In genomic region chr2:222796413-222797103, GRCh38 we compare ENCODE assay signal across 1 cellular context.
TF ChIP-seq lines count a peak whose summit lies in the region.

No MANE protein-coding gene starts in this region.

TF ChIP-seq in HepG2, 621 proteins besides CTCF, POLR2A, EP300 and RAD21 (continued from another document and continues in another):
- TF ChIP-seq, protein P1, sequence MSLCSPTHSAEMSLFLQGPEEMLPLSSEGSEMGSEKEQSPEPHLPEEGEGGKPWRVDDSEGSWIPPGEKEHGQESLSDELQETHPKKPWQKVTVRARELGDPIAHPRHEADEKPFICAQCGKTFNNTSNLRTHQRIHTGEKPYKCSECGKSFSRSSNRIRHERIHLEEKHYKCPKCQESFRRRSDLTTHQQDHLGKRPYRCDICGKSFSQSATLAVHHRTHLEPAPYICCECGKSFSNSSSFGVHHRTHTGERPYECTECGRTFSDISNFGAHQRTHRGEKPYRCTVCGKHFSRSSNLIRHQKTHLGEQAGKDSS (CRISPR knock-in tag; IDR thresholded peaks at IDR 0.05; ENCODE audit: borderline replicate concordance, low read depth), result peak; percentile 84; the same call in 1 of the 2 replicates
- no peak for TF ChIP-seq NCOA5 (CRISPR knock-in tag; IDR thresholded peaks at IDR 0.05)
- TF ChIP-seq ADNP (CRISPR knock-in tag; IDR thresholded peaks at IDR 0.05), result no peak
- TF ChIP-seq TRAFD1 (CRISPR knock-in tag; IDR thresholded peaks at IDR 0.05; ENCODE audit: borderline replicate concordance), result no peak
- TF ChIP-seq HMGA1 (CRISPR knock-in tag; conservative IDR thresholded peaks at IDR 0.05), result no peak
- TF ChIP-seq, protein P2, sequence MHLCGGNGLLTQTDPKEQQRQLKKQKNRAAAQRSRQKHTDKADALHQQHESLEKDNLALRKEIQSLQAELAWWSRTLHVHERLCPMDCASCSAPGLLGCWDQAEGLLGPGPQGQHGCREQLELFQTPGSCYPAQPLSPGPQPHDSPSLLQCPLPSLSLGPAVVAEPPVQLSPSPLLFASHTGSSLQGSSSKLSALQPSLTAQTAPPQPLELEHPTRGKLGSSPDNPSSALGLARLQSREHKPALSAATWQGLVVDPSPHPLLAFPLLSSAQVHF (CRISPR knock-in tag; IDR thresholded peaks at IDR 0.05), result no peak
- no peak for TF ChIP-seq ZNF34 (CRISPR knock-in tag; IDR thresholded peaks at IDR 0.05; ENCODE audit: borderline replicate concordance)
- TF ChIP-seq, protein P3, sequence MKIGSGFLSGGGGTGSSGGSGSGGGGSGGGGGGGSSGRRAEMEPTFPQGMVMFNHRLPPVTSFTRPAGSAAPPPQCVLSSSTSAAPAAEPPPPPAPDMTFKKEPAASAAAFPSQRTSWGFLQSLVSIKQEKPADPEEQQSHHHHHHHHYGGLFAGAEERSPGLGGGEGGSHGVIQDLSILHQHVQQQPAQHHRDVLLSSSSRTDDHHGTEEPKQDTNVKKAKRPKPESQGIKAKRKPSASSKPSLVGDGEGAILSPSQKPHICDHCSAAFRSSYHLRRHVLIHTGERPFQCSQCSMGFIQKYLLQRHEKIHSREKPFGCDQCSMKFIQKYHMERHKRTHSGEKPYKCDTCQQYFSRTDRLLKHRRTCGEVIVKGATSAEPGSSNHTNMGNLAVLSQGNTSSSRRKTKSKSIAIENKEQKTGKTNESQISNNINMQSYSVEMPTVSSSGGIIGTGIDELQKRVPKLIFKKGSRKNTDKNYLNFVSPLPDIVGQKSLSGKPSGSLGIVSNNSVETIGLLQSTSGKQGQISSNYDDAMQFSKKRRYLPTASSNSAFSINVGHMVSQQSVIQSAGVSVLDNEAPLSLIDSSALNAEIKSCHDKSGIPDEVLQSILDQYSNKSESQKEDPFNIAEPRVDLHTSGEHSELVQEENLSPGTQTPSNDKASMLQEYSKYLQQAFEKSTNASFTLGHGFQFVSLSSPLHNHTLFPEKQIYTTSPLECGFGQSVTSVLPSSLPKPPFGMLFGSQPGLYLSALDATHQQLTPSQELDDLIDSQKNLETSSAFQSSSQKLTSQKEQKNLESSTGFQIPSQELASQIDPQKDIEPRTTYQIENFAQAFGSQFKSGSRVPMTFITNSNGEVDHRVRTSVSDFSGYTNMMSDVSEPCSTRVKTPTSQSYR (CRISPR knock-in tag; IDR thresholded peaks at IDR 0.05; ENCODE audit: borderline replicate concordance), result peak; percentile 86; the same call in 1 of the 2 replicates
- TF ChIP-seq AKAP8 (CRISPR knock-in tag; IDR thresholded peaks at IDR 0.05), result peak; percentile 80
- TF ChIP-seq ZNF704 (CRISPR knock-in tag; IDR thresholded peaks at IDR 0.05; ENCODE audit: borderline replicate concordance), result no peak
- TF ChIP-seq, protein P4, sequence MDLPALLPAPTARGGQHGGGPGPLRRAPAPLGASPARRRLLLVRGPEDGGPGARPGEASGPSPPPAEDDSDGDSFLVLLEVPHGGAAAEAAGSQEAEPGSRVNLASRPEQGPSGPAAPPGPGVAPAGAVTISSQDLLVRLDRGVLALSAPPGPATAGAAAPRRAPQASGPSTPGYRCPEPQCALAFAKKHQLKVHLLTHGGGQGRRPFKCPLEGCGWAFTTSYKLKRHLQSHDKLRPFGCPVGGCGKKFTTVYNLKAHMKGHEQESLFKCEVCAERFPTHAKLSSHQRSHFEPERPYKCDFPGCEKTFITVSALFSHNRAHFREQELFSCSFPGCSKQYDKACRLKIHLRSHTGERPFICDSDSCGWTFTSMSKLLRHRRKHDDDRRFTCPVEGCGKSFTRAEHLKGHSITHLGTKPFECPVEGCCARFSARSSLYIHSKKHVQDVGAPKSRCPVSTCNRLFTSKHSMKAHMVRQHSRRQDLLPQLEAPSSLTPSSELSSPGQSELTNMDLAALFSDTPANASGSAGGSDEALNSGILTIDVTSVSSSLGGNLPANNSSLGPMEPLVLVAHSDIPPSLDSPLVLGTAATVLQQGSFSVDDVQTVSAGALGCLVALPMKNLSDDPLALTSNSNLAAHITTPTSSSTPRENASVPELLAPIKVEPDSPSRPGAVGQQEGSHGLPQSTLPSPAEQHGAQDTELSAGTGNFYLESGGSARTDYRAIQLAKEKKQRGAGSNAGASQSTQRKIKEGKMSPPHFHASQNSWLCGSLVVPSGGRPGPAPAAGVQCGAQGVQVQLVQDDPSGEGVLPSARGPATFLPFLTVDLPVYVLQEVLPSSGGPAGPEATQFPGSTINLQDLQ (CRISPR knock-in tag; IDR thresholded peaks at IDR 0.05), result no peak
- TF ChIP-seq SP2 (CRISPR knock-in tag; IDR thresholded peaks at IDR 0.05), result no peak
- TF ChIP-seq KLF15 (CRISPR knock-in tag; IDR thresholded peaks at IDR 0.05; ENCODE audit: borderline replicate concordance), result no peak
- peak; percentile 95 for TF ChIP-seq DPF2 (CRISPR knock-in tag; IDR thresholded peaks at IDR 0.05; ENCODE audit: borderline replicate concordance, low read depth)
- peak; percentile 97 for TF ChIP-seq ZNF12 (CRISPR knock-in tag; IDR thresholded peaks at IDR 0.05)
- TF ChIP-seq ZFP36L2 (CRISPR knock-in tag; IDR thresholded peaks at IDR 0.05), result no peak
- peak; percentile 70; the same call in 1 of the 2 replicates for TF ChIP-seq ELF4 (CRISPR knock-in tag; IDR thresholded peaks at IDR 0.05; ENCODE audit: borderline replicate concordance)
- TF ChIP-seq ZNF737 (CRISPR knock-in tag; IDR thresholded peaks at IDR 0.05; ENCODE audit: borderline replicate concordance), result no peak
- no peak for TF ChIP-seq CENPX (CRISPR knock-in tag; IDR thresholded peaks at IDR 0.05)
- no peak for TF ChIP-seq ZNF780A (CRISPR knock-in tag; IDR thresholded peaks at IDR 0.05)
- TF ChIP-seq TMF1 (CRISPR knock-in tag; IDR thresholded peaks at IDR 0.05; ENCODE audit: low read depth), result 0 out of 2 replicates have a peak, but pooled peaks have one; percentile 49
- peak; percentile 98 for TF ChIP-seq ZNF549 (CRISPR knock-in tag; IDR thresholded peaks at IDR 0.05)
- peak; percentile 92 for TF ChIP-seq ZMYM4 (CRISPR knock-in tag; IDR thresholded peaks at IDR 0.05)
- peak; percentile 59 for TF ChIP-seq ELF1 (CRISPR knock-in tag; IDR thresholded peaks at IDR 0.05)
- TF ChIP-seq, protein P5, sequence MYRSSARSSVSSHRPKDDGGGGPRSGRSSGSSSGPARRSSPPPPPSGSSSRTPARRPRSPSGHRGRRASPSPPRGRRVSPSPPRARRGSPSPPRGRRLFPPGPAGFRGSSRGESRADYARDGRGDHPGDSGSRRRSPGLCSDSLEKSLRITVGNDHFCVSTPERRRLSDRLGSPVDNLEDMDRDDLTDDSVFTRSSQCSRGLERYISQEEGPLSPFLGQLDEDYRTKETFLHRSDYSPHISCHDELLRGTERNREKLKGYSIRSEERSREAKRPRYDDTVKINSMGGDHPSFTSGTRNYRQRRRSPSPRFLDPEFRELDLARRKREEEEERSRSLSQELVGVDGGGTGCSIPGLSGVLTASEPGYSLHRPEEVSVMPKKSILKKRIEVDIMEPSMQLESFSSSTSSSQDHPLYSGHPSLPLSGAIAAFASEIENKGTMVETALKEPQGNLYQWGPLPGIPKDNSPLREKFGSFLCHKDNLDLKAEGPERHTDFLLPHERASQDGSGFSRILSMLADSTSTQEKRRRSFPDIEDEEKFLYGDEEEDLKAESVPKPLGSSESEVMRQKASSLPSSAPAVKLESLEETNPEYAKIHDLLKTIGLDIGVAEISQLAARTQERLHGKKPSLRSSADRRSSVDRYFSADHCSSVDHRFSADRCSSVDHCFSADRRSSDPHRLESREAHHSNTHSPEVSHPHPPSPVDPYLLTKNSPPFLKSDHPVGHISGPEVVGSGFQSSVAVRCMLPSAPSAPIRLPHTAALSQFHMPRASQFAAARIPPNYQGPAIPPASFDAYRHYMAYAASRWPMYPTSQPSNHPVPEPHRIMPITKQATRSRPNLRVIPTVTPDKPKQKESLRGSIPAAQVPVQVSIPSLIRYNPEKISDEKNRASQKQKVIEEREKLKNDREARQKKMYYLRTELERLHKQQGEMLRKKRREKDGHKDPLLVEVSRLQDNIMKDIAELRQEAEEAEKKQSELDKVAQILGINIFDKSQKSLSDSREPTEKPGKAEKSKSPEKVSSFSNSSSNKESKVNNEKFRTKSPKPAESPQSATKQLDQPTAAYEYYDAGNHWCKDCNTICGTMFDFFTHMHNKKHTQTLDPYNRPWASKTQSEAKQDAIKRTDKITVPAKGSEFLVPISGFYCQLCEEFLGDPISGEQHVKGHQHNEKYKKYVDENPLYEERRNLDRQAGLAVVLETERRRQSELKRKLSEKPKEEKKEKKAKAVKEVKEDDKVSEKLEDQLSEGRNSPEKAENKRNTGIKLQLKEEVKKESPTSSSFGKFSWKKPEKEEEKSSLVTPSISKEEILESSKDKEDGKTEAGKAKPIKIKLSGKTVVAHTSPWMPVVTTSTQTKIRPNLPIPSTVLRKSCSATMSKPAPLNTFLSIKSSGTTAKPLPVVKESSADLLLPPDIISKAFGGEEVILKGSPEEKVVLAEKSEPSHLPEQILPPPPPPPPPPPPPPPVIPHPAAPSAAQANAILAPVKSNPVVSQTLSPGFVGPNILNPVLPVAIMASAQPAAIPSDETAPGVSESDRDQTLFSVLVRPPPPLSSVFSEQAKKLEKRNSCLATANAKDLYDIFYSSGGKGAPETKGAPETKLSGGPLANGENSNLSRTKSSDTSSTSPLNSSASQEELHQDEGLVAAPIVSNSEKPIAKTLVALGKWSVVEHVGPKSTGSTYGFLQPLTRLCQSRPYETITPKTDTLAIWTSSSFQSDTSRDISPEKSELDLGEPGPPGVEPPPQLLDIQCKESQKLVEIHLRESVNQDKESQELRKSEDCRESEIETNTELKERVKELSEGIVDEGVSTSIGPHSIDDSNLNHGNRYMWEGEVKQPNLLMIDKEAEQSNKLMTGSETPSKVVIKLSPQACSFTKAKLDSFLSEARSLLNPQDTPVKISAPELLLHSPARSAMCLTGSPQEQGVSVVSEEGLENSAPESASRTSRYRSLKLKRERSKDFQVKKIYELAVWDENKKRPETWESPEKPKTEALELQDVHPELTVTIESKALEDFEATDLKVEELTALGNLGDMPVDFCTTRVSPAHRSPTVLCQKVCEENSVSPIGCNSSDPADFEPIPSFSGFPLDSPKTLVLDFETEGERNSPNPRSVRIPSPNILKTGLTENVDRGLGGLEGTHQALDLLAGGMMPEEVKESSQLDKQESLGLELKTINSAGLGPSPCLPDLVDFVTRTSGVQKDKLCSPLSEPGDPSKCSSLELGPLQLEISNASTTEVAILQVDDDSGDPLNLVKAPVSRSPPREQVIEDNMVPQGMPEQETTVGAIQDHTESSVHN (CRISPR knock-in tag; IDR thresholded peaks at IDR 0.05), result peak; percentile 54; the same call in 1 of the 2 replicates
- TF ChIP-seq ZNF235 (CRISPR knock-in tag; IDR thresholded peaks at IDR 0.05; ENCODE audit: borderline replicate concordance), result no peak
- peak; percentile 89; the same call in 1 of the 2 replicates for TF ChIP-seq ZNF33B (CRISPR knock-in tag; IDR thresholded peaks at IDR 0.05)
- TF ChIP-seq MYC (CRISPR knock-in tag; IDR thresholded peaks at IDR 0.05; ENCODE audit: borderline replicate concordance), result peak; percentile 70; the same call in 1 of the 2 replicates
- TF ChIP-seq NCOA2 (CRISPR knock-in tag; IDR thresholded peaks at IDR 0.05), result peak; percentile 99
- TF ChIP-seq NKX3-1 (CRISPR knock-in tag; IDR thresholded peaks at IDR 0.05), result peak; percentile 87; the same call in 1 of the 2 replicates
- peak; percentile 30; the same call in 1 of the 2 replicates for TF ChIP-seq ZNF383 (CRISPR knock-in tag; IDR thresholded peaks at IDR 0.05; ENCODE audit: borderline replicate concordance)
- peak; percentile 46; the same call in 1 of the 2 replicates for TF ChIP-seq TERF1 (CRISPR knock-in tag; IDR thresholded peaks at IDR 0.05)
- TF ChIP-seq ZBTB21 (CRISPR knock-in tag; IDR thresholded peaks at IDR 0.05), result peak; percentile 48; the same call in 1 of the 2 replicates
- peak; percentile 29; the same call in 1 of the 2 replicates for TF ChIP-seq NCOA1 (CRISPR knock-in tag; IDR thresholded peaks at IDR 0.05)
- TF ChIP-seq HNRNPH1 (optimal IDR thresholded peaks at IDR 0.05; ENCODE audit: low read depth, low read length), result no peak
